Comparison of ENCODE assay signal across 24 cellular contexts in genomic region chr10:122021828-122022227, GRCh38. TPM values are rescaled to one million over a fixed set of nuclear protein-coding genes. Genes with fewer than 3 reads are reported as not detected.
A peak's percentile ranks its signal among the peaks of the same experiment; 100 is the strongest.
DNase-seq lines count a peak whose midpoint lies in the region; ATAC-seq and TF ChIP-seq lines count a peak whose summit lies in the region.
"Had no signal": no experiment of that assay in that cellular context is flagged by ENCODE, and none has a peak within 500 bp of the region (broad histone marks: within the 10 kb centered on the region; RNA-seq: fewer than 3 reads in every experiment).

No MANE protein-coding gene starts in this region.

- DNase-seq in right atrium auricular region (ENCODE audit: low spot score) (no peak), left cardiac atrium (no peak), esophagus squamous epithelium (lab: John Stamatoyannopoulos, UW) (no peak), prostate gland (ENCODE audit: low spot score) (peak; percentile 72), type B pancreatic cell (ENCODE audit: extremely low spot score, unreplicated experiment) (no peak), sciatic nerve (ENCODE audit: low spot score) (no peak), NCI-H524 treated with DMSO at 0.1 percent for 48 hours (lab: John Stamatoyannopoulos, UW) (no peak), GF-D8 (lab: John Stamatoyannopoulos, UW) (no peak)
- DNase-seq: activated CD4-positive, alpha-beta T cell treated with anti-CD3 and anti-CD28 coated beads, Interleukin-2, amount 10 ng/mL, durations not matched to agents 7 days and 5 days; activated CD8-positive, alpha-beta memory T cell treated with anti-CD3 and anti-CD28 coated beads, Interleukin-2, amount 10 ng/mL, durations not matched to agents 7 days and 5 days; COR-L47; DND-41; NCI-H1105; NCI-H2107; stimulated activated CD4-positive, alpha-beta T cell treated with anti-CD3 and anti-CD28 coated beads, Interleukin-2, amount 100 ng/mL, for 48 hours; stimulated activated naive B cell treated with anti-CD40 and anti-IgM and Interleukin-4, amounts not matched to agents 10 μg/mL and 1 μg/mL and 100 μg/mL, for 72 hours; T-helper 2 cell had no signal

- TF ChIP-seq CTCF in right atrium auricular region (IDR thresholded peaks at IDR 0.05) (no peak), esophagus squamous epithelium (IDR thresholded peaks at IDR 0.05) (no peak), prostate gland (IDR thresholded peaks at IDR 0.05) (no peak), type B pancreatic cell (conservative IDR thresholded peaks at IDR 0.05) (no peak)

- H3K36me3 ChIP-seq in right atrium auricular region, result peaks cover 14% of the 10 kb centered on the region
- peaks cover 0 to 7% (median 0%) of the 10 kb centered on the region in 3 donors for H3K36me3 ChIP-seq in esophagus squamous epithelium
- no peaks in the 10 kb centered on the region for H3K36me3 ChIP-seq in prostate gland

- H3K27me3 ChIP-seq in right atrium auricular region, result no peaks in the 10 kb centered on the region
- H3K27me3 ChIP-seq in esophagus squamous epithelium, result no peaks in the 10 kb centered on the region
- no peaks in the 10 kb centered on the region for H3K27me3 ChIP-seq in prostate gland (replicated peaks; ENCODE audit: insufficient read depth)

- H3K4me1 ChIP-seq in right atrium auricular region, result peaks cover 0 to 17% of the 10 kb centered on the region in 2 donors
- H3K4me1 ChIP-seq in esophagus squamous epithelium, result peaks cover 4 to 45% (median 13%) of the 10 kb centered on the region in 3 donors
- peaks cover 9% of the 10 kb centered on the region for H3K4me1 ChIP-seq in prostate gland (replicated peaks)

- peak overlapping the region; percentile 71 to 87 for H3K27ac ChIP-seq in right atrium auricular region
- H3K27ac ChIP-seq in esophagus squamous epithelium, result peak overlapping the region; percentile 90 to 95 (median 94)
- H3K27ac ChIP-seq in prostate gland, result peak overlapping the region; percentile 93 to 94
- H3K27ac ChIP-seq: A549, parathyroid adenoma, SK-N-MC had no signal

- 50 to 55% methylated on average over 11 of the region's 11 CpGs for WGBS in esophagus squamous epithelium, 2 donors
- WGBS in prostate gland, result 28% methylated on average over 11 of the region's 11 CpGs

- H3K4me1 Mint-ChIP-seq in type B pancreatic cell (ENCODE audit: unreplicated experiment), result peaks cover 35% of the 10 kb centered on the region
- H3K4me1 Mint-ChIP-seq: activated CD4-positive, alpha-beta T cell treated with anti-CD3 and anti-CD28 coated beads, Interleukin-2, amount 10 ng/mL, durations not matched to agents 7 days and 5 days; activated CD8-positive, alpha-beta memory T cell treated with anti-CD3 and anti-CD28 coated beads, Interleukin-2, amount 10 ng/mL, durations not matched to agents 7 days and 5 days; activated naive CD4-positive, alpha-beta T cell treated with anti-CD3 and anti-CD28 coated beads, Interleukin-2, amount 50 U/mL, for 24 hours; stimulated activated naive B cell treated with anti-CD40 and anti-IgM and Interleukin-4, amounts not matched to agents 10 μg/mL and 1 μg/mL and 100 μg/mL, for 72 hours had no signal

- intact Hi-C loops in left cardiac atrium (cut with DNase I), result no loop called here
- intact Hi-C loops in esophagus squamous epithelium (cut with DNase I), result no loop called here
- intact Hi-C loops in prostate gland (cut with DNase I), result no loop called here
- intact Hi-C loops in sciatic nerve (cut with DNase I), result no loop called here

- H3K9me3 Mint-ChIP-seq in type B pancreatic cell, result no peaks in the 10 kb centered on the region
- H3K9me3 Mint-ChIP-seq: activated CD4-positive, alpha-beta T cell treated with anti-CD3 and anti-CD28 coated beads, Interleukin-2, amount 10 ng/mL, durations not matched to agents 7 days and 5 days; activated naive CD4-positive, alpha-beta T cell treated with anti-CD3 and anti-CD28 coated beads, Interleukin-2, amount 50 U/mL, for 24 hours; activated T-helper 1 cell treated with anti-CD3 and anti-CD28 coated beads, Interleukin-12 subunit alpha, Interleukin-12 subunit beta, Interleukin-2, Interleukin-4 antibody, amounts not matched to agents 30 ng/mL and 10 ng/mL and 1 ng/mL, durations not matched to agents 14 hours and 24 hours and 36 hours; natural killer cell treated with Interleukin-12 subunit alpha and Interleukin-12 subunit beta and Interleukin-15 and Interleukin-18, amount 100 ng/mL, for 72 hours; stimulated activated naive B cell treated with anti-CD40 and anti-IgM and Interleukin-4, amounts not matched to agents 10 μg/mL and 1 μg/mL and 100 μg/mL, for 72 hours had no signal

- ATAC-seq in left cardiac atrium (no peak), sciatic nerve (no peak)
- ATAC-seq: A549; activated CD8-positive, alpha-beta memory T cell treated with anti-CD3 and anti-CD28 coated beads, Interleukin-2, amount 10 ng/mL, durations not matched to agents 7 days and 5 days; natural killer cell treated with Interleukin-12 subunit alpha and Interleukin-12 subunit beta and Interleukin-15 and Interleukin-18, amount 100 ng/mL, for 72 hours; stimulated activated naive B cell treated with anti-CD40 and anti-IgM and Interleukin-4, amounts not matched to agents 10 μg/mL and 1 μg/mL and 100 μg/mL, for 72 hours had no signal

- no peaks in the 10 kb centered on the region for H3K27me3 Mint-ChIP-seq in type B pancreatic cell
- H3K27me3 Mint-ChIP-seq: stimulated activated naive B cell treated with anti-CD40 and anti-IgM and Interleukin-4, amounts not matched to agents 10 μg/mL and 1 μg/mL and 100 μg/mL, for 72 hours had no signal

- H3K36me3 Mint-ChIP-seq in type B pancreatic cell, result no peaks in the 10 kb centered on the region
- H3K36me3 Mint-ChIP-seq: activated CD8-positive, alpha-beta memory T cell treated with anti-CD3 and anti-CD28 coated beads, Interleukin-2, amount 10 ng/mL, durations not matched to agents 7 days and 5 days; activated naive CD4-positive, alpha-beta T cell treated with anti-CD3 and anti-CD28 coated beads, Interleukin-2, amount 50 U/mL, for 24 hours; natural killer cell treated with Interleukin-12 subunit alpha and Interleukin-12 subunit beta and Interleukin-15 and Interleukin-18, amount 100 ng/mL, for 72 hours; stimulated activated naive B cell treated with anti-CD40 and anti-IgM and Interleukin-4, amounts not matched to agents 10 μg/mL and 1 μg/mL and 100 μg/mL, for 72 hours had no signal

- H3K27ac Mint-ChIP-seq in type B pancreatic cell, result peak overlapping the region; percentile 59
- H3K27ac Mint-ChIP-seq: activated CD4-positive, alpha-beta T cell treated with anti-CD3 and anti-CD28 coated beads, Interleukin-2, amount 10 ng/mL, durations not matched to agents 7 days and 5 days; activated CD8-positive, alpha-beta memory T cell treated with anti-CD3 and anti-CD28 coated beads, Interleukin-2, amount 10 ng/mL, durations not matched to agents 7 days and 5 days; activated naive CD4-positive, alpha-beta T cell treated with anti-CD3 and anti-CD28 coated beads, Interleukin-2, amount 50 U/mL, for 24 hours; activated T-helper 1 cell treated with anti-CD3 and anti-CD28 coated beads, Interleukin-12 subunit alpha, Interleukin-12 subunit beta, Interleukin-2, Interleukin-4 antibody, amounts not matched to agents 30 ng/mL and 10 ng/mL and 1 ng/mL, durations not matched to agents 14 hours and 24 hours and 36 hours; natural killer cell treated with Interleukin-12 subunit alpha and Interleukin-12 subunit beta and Interleukin-15 and Interleukin-18, amount 100 ng/mL, for 72 hours; stimulated activated naive B cell treated with anti-CD40 and anti-IgM and Interleukin-4, amounts not matched to agents 10 μg/mL and 1 μg/mL and 100 μg/mL, for 72 hours had no signal

- TF ChIP-seq POLR2A in esophagus squamous epithelium (IDR thresholded peaks at IDR 0.05), result no peak
- no peak for TF ChIP-seq POLR2A in prostate gland (IDR thresholded peaks at IDR 0.05)

- H3K4me3 ChIP-seq in right atrium auricular region, result no peak overlapping the region
- peak overlapping the region in 3 of 4 donors; percentile 50 to 63 (median 52) for H3K4me3 ChIP-seq in esophagus squamous epithelium
- H3K4me3 ChIP-seq in prostate gland, result peak overlapping the region; percentile 13 to 37
- H3K4me3 ChIP-seq: A549, SK-N-MC, smooth muscle cell had no signal

- H3K4me3 Mint-ChIP-seq in type B pancreatic cell, result no peak overlapping the region
- H3K4me3 Mint-ChIP-seq: activated CD4-positive, alpha-beta T cell treated with anti-CD3 and anti-CD28 coated beads, Interleukin-2, amount 10 ng/mL, durations not matched to agents 7 days and 5 days; activated CD8-positive, alpha-beta memory T cell treated with anti-CD3 and anti-CD28 coated beads, Interleukin-2, amount 10 ng/mL, durations not matched to agents 7 days and 5 days; activated naive CD4-positive, alpha-beta T cell treated with anti-CD3 and anti-CD28 coated beads, Interleukin-2, amount 50 U/mL, for 24 hours; activated T-helper 1 cell treated with anti-CD3 and anti-CD28 coated beads, Interleukin-12 subunit alpha, Interleukin-12 subunit beta, Interleukin-2, Interleukin-4 antibody, amounts not matched to agents 30 ng/mL and 10 ng/mL and 1 ng/mL, durations not matched to agents 14 hours and 24 hours and 36 hours; natural killer cell treated with Interleukin-12 subunit alpha and Interleukin-12 subunit beta and Interleukin-15 and Interleukin-18, amount 100 ng/mL, for 72 hours; stimulated activated naive B cell treated with anti-CD40 and anti-IgM and Interleukin-4, amounts not matched to agents 10 μg/mL and 1 μg/mL and 100 μg/mL, for 72 hours had no signal

- H3K9me3 ChIP-seq in right atrium auricular region (no peaks in the 10 kb centered on the region), esophagus squamous epithelium (no peaks in the 10 kb centered on the region), prostate gland (no peaks in the 10 kb centered on the region)
- H3K9me3 ChIP-seq: A549 had no signal

RNA-seq across cellular contexts. Expression of gene TACC2, which starts 32.9 kb away (rescaled TPM):
- total RNA-seq in right atrium auricular region, result 100 to 1,000 TPM; 247 to 286 TPM
- 100 to 1,000 TPM; 210 to 237 TPM for total RNA-seq in left cardiac atrium
- 100 to 1,000 TPM in 1 of 4 donors, 10 to 100 TPM in 3; 46.5 to 106 (median 71.6) TPM for total RNA-seq in esophagus squamous epithelium
- 100 to 1,000 TPM; 101 to 140 TPM for total RNA-seq in prostate gland
- total RNA-seq in type B pancreatic cell (ENCODE audit: low replicate concordance), result 67.0 and 71.2 TPM in 2 replicates
- total RNA-seq in sciatic nerve, result 49.1 TPM
- total RNA-seq: activated CD4-positive, alpha-beta T cell treated with anti-CD3 and anti-CD28 coated beads, Interleukin-2, amount 10 ng/mL, durations not matched to agents 7 days and 5 days; activated CD8-positive, alpha-beta memory T cell treated with anti-CD3 and anti-CD28 coated beads, Interleukin-2, amount 10 ng/mL, durations not matched to agents 7 days and 5 days; activated T-helper 1 cell treated with anti-CD3 and anti-CD28 coated beads, Interleukin-12 subunit alpha, Interleukin-12 subunit beta, Interleukin-2, Interleukin-4 antibody, amounts not matched to agents 30 ng/mL and 10 ng/mL and 1 ng/mL, durations not matched to agents 14 hours and 24 hours and 36 hours; natural killer cell treated with Interleukin-12 subunit alpha and Interleukin-12 subunit beta and Interleukin-15 and Interleukin-18, amount 100 ng/mL, for 72 hours had no signal

RNA-seq across cellular contexts. Expression of gene NSMCE4A, which starts 46.8 kb away (rescaled TPM):
- total RNA-seq in right atrium auricular region, result 10 to 100 TPM; 34.2 to 34.9 TPM
- total RNA-seq in left cardiac atrium, result 10 to 100 TPM; 31.4 to 35.8 TPM
- 10 to 100 TPM; 37.0 to 83.2 (median 41.5) TPM for total RNA-seq in esophagus squamous epithelium
- total RNA-seq in prostate gland, result 100 to 1,000 TPM in 1 of 2 donors, 10 to 100 TPM in 1; 90.1 to 105 TPM
- 45.1 and 52.9 TPM in 2 replicates for total RNA-seq in type B pancreatic cell (ENCODE audit: low replicate concordance)
- total RNA-seq in sciatic nerve, result 46.7 TPM

Comparison
In these comparisons a context has a peak if more than half of its experiments do, and no peak if none do; other contexts are left out.
1. H3K4me3 ChIP-seq: peak in esophagus squamous epithelium (3 of 4) and prostate gland (2 of 2); none in right atrium auricular region (0 of 2).
2. Peak in every context shown above with its lines, with median percentiles within 50 percentile points of each other: H3K27ac ChIP-seq.